In the genomic region with DNA sequence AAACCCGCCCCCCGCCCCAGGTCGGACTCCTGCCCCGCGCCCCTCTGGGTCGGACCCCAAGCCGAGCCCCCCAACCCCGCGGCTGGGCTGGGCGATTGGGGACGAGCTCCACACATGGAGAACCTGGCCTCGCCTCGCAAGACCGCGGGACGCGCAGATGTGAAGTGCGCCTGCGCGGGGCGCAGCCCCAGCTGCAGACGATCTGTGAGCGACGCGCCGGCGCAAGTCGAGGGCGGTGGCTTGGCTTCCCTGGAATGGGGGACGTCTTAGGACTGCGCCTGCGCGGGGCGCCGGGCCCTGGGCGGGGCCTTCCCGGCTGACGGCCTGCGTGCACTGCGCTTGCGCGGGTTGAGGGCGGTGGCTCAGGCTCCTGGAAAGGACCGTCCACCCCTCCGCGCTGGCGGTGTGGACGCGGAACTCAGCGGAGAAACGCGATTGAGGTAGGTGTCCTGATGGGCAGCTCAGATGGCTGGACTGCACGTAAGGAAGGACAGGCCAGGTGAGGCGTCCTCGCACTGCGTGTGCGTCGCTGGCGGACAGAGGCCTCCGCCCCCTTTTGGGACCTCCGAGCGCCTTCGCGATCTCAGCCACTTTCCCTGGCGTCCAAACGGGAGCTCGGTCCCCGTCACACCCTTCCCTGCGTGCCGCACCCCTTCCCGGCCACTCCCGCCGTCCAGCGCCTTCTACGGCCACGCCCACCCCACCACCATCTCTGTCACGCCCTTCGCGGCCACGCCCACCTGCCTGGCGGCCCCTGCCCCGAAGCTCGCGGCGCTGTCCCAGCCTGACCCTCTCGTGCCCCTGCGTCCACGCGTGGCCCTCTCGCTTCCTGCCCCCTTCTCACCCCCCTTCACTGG, we compare ENCODE assay signal across 1 cellular context.
TF ChIP-seq lines count a peak whose summit lies in the region.

A gene (plus strand): TSS at position 351 of the 857 bp plus-strand sequence. CDS start 1,278 bp downstream, outside the sequence.

TF ChIP-seq in HepG2, 621 proteins besides CTCF, POLR2A, EP300 and RAD21 (continued from another document and continues in another):
- TF ChIP-seq, protein P1, sequence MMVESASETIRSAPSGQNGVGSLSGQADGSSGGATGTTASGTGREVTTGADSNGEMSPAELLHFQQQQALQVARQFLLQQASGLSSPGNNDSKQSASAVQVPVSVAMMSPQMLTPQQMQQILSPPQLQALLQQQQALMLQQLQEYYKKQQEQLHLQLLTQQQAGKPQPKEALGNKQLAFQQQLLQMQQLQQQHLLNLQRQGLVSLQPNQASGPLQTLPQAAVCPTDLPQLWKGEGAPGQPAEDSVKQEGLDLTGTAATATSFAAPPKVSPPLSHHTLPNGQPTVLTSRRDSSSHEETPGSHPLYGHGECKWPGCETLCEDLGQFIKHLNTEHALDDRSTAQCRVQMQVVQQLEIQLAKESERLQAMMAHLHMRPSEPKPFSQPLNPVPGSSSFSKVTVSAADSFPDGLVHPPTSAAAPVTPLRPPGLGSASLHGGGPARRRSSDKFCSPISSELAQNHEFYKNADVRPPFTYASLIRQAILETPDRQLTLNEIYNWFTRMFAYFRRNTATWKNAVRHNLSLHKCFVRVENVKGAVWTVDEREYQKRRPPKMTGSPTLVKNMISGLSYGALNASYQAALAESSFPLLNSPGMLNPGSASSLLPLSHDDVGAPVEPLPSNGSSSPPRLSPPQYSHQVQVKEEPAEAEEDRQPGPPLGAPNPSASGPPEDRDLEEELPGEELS (CRISPR knock-in tag; IDR thresholded peaks at IDR 0.05) = peak; percentile 33; the same call in 1 of the 2 replicates
- TF ChIP-seq, protein P2, sequence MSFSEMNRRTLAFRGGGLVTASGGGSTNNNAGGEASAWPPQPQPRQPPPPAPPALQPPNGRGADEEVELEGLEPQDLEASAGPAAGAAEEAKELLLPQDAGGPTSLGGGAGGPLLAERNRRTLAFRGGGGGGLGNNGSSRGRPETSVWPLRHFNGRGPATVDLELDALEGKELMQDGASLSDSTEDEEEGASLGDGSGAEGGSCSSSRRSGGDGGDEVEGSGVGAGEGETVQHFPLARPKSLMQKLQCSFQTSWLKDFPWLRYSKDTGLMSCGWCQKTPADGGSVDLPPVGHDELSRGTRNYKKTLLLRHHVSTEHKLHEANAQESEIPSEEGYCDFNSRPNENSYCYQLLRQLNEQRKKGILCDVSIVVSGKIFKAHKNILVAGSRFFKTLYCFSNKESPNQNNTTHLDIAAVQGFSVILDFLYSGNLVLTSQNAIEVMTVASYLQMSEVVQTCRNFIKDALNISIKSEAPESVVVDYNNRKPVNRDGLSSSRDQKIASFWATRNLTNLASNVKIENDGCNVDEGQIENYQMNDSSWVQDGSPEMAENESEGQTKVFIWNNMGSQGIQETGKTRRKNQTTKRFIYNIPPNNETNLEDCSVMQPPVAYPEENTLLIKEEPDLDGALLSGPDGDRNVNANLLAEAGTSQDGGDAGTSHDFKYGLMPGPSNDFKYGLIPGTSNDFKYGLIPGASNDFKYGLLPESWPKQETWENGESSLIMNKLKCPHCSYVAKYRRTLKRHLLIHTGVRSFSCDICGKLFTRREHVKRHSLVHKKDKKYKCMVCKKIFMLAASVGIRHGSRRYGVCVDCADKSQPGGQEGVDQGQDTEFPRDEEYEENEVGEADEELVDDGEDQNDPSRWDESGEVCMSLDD (CRISPR knock-in tag; IDR thresholded peaks at IDR 0.05; ENCODE audit: borderline replicate concordance) = no peak
- TF ChIP-seq CENPX (CRISPR knock-in tag; IDR thresholded peaks at IDR 0.05) (no peak), FOSL2 (CRISPR knock-in tag; IDR thresholded peaks at IDR 0.05) (no peak), JUNB (CRISPR knock-in tag; IDR thresholded peaks at IDR 0.05; ENCODE audit: borderline replicate concordance) (no peak), ZNF629 (CRISPR knock-in tag; conservative IDR thresholded peaks at IDR 0.05) (no peak), TARDBP (CRISPR knock-in tag; IDR thresholded peaks at IDR 0.05) (peak; percentile 65; the same call in 1 of the 2 replicates), ZKSCAN5 (CRISPR knock-in tag; IDR thresholded peaks at IDR 0.05) (no peak), GABPB1 (CRISPR knock-in tag; IDR thresholded peaks at IDR 0.05) (peak; percentile 69), TOE1 (CRISPR knock-in tag; IDR thresholded peaks at IDR 0.05) (no peak), ZFX (CRISPR knock-in tag; IDR thresholded peaks at IDR 0.05; ENCODE audit: low read depth) (peak; percentile 90), HMG20A (CRISPR knock-in tag; IDR thresholded peaks at IDR 0.05; ENCODE audit: borderline replicate concordance) (0 out of 2 replicates have a peak, but pooled peaks have one; percentile 21), GTF3A (CRISPR knock-in tag; conservative IDR thresholded peaks at IDR 0.05) (peak; percentile 68; the same call in 1 of the 2 replicates), ZNF256 (CRISPR knock-in tag; conservative IDR thresholded peaks at IDR 0.05) (no peak), ZBTB8A (CRISPR knock-in tag; IDR thresholded peaks at IDR 0.05; ENCODE audit: borderline replicate concordance, low read depth) (peak; percentile 25; the same call in 1 of the 2 replicates), FOXJ3 (CRISPR knock-in tag; IDR thresholded peaks at IDR 0.05; ENCODE audit: borderline replicate concordance) (no peak), ADNP (CRISPR knock-in tag; IDR thresholded peaks at IDR 0.05) (no peak), ZNF550 (CRISPR knock-in tag; IDR thresholded peaks at IDR 0.05; ENCODE audit: borderline replicate concordance) (no peak), ZNF780A (CRISPR knock-in tag; IDR thresholded peaks at IDR 0.05) (no peak), ZBTB3 (CRISPR knock-in tag; IDR thresholded peaks at IDR 0.05; ENCODE audit: borderline replicate concordance, low read depth) (0 out of 2 replicates have a peak, but pooled peaks have one; percentile 52), HNRNPUL1 (IDR thresholded peaks at IDR 0.05; ENCODE audit: low read depth, low read length) (no peak), ZSCAN22 (CRISPR knock-in tag; IDR thresholded peaks at IDR 0.05) (0 out of 2 replicates have a peak, but pooled peaks have one; percentile 44), CC2D1A (CRISPR knock-in tag; IDR thresholded peaks at IDR 0.05) (no peak), ZNF569 (CRISPR knock-in tag; IDR thresholded peaks at IDR 0.05; ENCODE audit: borderline replicate concordance) (no peak), FOXA1 (IDR thresholded peaks at IDR 0.05) (no peak), FOXA1 (CRISPR knock-in tag; IDR thresholded peaks at IDR 0.05) (no peak), RFX3 (CRISPR knock-in tag; IDR thresholded peaks at IDR 0.05) (no peak), HDAC1 (CRISPR knock-in tag; IDR thresholded peaks at IDR 0.05) (peak; percentile 96), ZFP1 (CRISPR knock-in tag; IDR thresholded peaks at IDR 0.05) (0 out of 2 replicates have a peak, but pooled peaks have one; percentile 22), ZNF720 (CRISPR knock-in tag; IDR thresholded peaks at IDR 0.05) (no peak), TEAD2 (CRISPR knock-in tag; IDR thresholded peaks at IDR 0.05) (no peak)
- TF ChIP-seq, protein P3, sequence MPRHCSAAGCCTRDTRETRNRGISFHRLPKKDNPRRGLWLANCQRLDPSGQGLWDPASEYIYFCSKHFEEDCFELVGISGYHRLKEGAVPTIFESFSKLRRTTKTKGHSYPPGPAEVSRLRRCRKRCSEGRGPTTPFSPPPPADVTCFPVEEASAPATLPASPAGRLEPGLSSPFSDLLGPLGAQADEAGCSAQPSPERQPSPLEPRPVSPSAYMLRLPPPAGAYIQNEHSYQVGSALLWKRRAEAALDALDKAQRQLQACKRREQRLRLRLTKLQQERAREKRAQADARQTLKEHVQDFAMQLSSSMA (CRISPR knock-in tag; IDR thresholded peaks at IDR 0.05) = peak; percentile 58; the same call in 1 of the 2 replicates
- TF ChIP-seq, protein P4, sequence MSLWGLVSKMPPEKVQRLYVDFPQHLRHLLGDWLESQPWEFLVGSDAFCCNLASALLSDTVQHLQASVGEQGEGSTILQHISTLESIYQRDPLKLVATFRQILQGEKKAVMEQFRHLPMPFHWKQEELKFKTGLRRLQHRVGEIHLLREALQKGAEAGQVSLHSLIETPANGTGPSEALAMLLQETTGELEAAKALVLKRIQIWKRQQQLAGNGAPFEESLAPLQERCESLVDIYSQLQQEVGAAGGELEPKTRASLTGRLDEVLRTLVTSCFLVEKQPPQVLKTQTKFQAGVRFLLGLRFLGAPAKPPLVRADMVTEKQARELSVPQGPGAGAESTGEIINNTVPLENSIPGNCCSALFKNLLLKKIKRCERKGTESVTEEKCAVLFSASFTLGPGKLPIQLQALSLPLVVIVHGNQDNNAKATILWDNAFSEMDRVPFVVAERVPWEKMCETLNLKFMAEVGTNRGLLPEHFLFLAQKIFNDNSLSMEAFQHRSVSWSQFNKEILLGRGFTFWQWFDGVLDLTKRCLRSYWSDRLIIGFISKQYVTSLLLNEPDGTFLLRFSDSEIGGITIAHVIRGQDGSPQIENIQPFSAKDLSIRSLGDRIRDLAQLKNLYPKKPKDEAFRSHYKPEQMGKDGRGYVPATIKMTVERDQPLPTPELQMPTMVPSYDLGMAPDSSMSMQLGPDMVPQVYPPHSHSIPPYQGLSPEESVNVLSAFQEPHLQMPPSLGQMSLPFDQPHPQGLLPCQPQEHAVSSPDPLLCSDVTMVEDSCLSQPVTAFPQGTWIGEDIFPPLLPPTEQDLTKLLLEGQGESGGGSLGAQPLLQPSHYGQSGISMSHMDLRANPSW (CRISPR knock-in tag; IDR thresholded peaks at IDR 0.05; ENCODE audit: borderline replicate concordance) = no peak; the same call in 1 of the 2 replicates
- TF ChIP-seq, protein P5, sequence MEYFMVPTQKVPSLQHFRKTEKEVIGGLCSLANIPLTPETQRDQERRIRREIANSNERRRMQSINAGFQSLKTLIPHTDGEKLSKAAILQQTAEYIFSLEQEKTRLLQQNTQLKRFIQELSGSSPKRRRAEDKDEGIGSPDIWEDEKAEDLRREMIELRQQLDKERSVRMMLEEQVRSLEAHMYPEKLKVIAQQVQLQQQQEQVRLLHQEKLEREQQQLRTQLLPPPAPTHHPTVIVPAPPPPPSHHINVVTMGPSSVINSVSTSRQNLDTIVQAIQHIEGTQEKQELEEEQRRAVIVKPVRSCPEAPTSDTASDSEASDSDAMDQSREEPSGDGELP (IDR thresholded peaks at IDR 0.05; ENCODE audit: borderline replicate concordance, low read depth) = no peak; the same call in 1 of the 2 replicates
- TF ChIP-seq, protein P6, sequence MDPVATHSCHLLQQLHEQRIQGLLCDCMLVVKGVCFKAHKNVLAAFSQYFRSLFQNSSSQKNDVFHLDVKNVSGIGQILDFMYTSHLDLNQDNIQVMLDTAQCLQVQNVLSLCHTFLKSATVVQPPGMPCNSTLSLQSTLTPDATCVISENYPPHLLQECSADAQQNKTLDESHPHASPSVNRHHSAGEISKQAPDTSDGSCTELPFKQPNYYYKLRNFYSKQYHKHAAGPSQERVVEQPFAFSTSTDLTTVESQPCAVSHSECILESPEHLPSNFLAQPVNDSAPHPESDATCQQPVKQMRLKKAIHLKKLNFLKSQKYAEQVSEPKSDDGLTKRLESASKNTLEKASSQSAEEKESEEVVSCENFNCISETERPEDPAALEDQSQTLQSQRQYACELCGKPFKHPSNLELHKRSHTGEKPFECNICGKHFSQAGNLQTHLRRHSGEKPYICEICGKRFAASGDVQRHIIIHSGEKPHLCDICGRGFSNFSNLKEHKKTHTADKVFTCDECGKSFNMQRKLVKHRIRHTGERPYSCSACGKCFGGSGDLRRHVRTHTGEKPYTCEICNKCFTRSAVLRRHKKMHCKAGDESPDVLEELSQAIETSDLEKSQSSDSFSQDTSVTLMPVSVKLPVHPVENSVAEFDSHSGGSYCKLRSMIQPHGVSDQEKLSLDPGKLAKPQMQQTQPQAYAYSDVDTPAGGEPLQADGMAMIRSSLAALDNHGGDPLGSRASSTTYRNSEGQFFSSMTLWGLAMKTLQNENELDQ (CRISPR knock-in tag; IDR thresholded peaks at IDR 0.05; ENCODE audit: borderline replicate concordance) = no peak
- TF ChIP-seq, protein P7, sequence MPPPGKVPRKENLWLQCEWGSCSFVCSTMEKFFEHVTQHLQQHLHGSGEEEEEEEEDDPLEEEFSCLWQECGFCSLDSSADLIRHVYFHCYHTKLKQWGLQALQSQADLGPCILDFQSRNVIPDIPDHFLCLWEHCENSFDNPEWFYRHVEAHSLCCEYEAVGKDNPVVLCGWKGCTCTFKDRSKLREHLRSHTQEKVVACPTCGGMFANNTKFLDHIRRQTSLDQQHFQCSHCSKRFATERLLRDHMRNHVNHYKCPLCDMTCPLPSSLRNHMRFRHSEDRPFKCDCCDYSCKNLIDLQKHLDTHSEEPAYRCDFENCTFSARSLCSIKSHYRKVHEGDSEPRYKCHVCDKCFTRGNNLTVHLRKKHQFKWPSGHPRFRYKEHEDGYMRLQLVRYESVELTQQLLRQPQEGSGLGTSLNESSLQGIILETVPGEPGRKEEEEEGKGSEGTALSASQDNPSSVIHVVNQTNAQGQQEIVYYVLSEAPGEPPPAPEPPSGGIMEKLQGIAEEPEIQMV (CRISPR knock-in tag; IDR thresholded peaks at IDR 0.05; ENCODE audit: low read depth) = peak; percentile 79; the same call in 1 of the 2 replicates
- TF ChIP-seq, protein P8, sequence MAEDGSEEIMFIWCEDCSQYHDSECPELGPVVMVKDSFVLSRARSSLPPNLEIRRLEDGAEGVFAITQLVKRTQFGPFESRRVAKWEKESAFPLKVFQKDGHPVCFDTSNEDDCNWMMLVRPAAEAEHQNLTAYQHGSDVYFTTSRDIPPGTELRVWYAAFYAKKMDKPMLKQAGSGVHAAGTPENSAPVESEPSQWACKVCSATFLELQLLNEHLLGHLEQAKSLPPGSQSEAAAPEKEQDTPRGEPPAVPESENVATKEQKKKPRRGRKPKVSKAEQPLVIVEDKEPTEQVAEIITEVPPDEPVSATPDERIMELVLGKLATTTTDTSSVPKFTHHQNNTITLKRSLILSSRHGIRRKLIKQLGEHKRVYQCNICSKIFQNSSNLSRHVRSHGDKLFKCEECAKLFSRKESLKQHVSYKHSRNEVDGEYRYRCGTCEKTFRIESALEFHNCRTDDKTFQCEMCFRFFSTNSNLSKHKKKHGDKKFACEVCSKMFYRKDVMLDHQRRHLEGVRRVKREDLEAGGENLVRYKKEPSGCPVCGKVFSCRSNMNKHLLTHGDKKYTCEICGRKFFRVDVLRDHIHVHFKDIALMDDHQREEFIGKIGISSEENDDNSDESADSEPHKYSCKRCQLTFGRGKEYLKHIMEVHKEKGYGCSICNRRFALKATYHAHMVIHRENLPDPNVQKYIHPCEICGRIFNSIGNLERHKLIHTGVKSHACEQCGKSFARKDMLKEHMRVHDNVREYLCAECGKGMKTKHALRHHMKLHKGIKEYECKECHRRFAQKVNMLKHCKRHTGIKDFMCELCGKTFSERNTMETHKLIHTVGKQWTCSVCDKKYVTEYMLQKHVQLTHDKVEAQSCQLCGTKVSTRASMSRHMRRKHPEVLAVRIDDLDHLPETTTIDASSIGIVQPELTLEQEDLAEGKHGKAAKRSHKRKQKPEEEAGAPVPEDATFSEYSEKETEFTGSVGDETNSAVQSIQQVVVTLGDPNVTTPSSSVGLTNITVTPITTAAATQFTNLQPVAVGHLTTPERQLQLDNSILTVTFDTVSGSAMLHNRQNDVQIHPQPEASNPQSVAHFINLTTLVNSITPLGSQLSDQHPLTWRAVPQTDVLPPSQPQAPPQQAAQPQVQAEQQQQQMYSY (CRISPR knock-in tag; IDR thresholded peaks at IDR 0.05) = no peak
- TF ChIP-seq, protein P9, sequence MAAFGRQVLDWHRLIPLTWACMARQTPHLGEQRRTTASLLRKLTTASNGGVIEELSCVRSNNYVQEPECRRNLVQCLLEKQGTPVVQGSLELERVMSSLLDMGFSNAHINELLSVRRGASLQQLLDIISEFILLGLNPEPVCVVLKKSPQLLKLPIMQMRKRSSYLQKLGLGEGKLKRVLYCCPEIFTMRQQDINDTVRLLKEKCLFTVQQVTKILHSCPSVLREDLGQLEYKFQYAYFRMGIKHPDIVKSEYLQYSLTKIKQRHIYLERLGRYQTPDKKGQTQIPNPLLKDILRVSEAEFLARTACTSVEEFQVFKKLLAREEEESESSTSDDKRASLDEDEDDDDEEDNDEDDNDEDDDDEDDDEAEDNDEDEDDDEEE (CRISPR knock-in tag; IDR thresholded peaks at IDR 0.05) = peak; percentile 98
